ENCODE assay signal across 2 cellular contexts in the genomic region with DNA sequence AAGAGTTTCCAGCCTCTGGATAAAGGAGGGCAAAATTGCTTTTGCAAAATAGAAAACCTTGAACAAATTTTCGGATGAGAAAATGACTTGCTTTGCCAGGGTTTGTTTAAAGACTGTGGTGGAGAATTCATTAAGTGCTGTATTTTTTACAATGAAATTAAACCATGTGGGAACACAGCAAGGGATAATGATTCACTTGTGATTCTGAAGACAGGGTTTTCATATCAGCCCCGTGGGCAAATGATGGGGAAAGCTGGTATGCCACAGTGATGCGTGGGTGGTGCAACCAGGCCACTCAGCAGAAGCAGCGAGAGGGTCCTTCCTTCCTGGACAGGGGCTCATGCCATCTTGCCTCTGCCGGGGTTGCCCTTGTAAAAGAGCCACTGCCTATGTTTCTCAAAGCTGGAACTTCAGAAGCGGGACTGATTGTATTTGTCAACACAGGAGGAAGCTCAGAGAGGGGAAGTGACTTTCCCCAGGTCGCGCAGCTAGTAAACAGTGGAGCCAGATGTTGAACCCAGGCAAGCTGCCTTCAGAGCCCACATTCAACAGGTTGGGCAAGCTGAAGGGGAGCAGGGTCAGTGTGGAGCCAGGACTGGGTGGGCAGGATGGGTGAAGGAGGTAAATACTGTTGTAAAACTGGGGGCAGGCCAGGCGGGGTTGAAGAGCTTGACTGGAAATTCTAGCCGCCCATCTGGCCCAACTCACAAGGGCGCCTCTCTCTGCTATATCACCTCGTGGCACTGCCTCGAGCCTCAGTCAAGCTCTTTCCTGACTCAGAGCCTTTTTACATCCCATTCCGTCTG.
TF ChIP-seq lines count a peak whose summit lies in the region.

No MANE protein-coding gene starts in this region.

TF ChIP-seq in HepG2, 621 proteins besides CTCF, POLR2A, EP300 and RAD21:
- peak; percentile 19; the same call in 1 of the 2 replicates for TF ChIP-seq ZNF768 (CRISPR knock-in tag; IDR thresholded peaks at IDR 0.05)
- TF ChIP-seq ZFP37 (CRISPR knock-in tag; IDR thresholded peaks at IDR 0.05; ENCODE audit: borderline replicate concordance): no peak
- TF ChIP-seq ZNF589 (CRISPR knock-in tag; conservative IDR thresholded peaks at IDR 0.05): no peak
- TF ChIP-seq SNAPC2 (CRISPR knock-in tag; IDR thresholded peaks at IDR 0.05): no peak

TF ChIP-seq in HEK293T, 16 proteins besides CTCF, POLR2A, EP300 and RAD21:
- TF ChIP-seq TARDBP (IDR thresholded peaks at IDR 0.05): no peak
- TF ChIP-seq SP1 (IDR thresholded peaks at IDR 0.05): no peak
- no peak for TF ChIP-seq PKNOX1 (IDR thresholded peaks at IDR 0.05)
- no peak for TF ChIP-seq CTBP1 (IDR thresholded peaks at IDR 0.05; ENCODE audit: borderline replicate concordance)
- no peak for TF ChIP-seq SUZ12 (IDR thresholded peaks at IDR 0.05)
- TF ChIP-seq FOXK2 (IDR thresholded peaks at IDR 0.05): no peak
- TF ChIP-seq ARNT (IDR thresholded peaks at IDR 0.05): no peak
- TF ChIP-seq ZNF384 (IDR thresholded peaks at IDR 0.05): no peak
- no peak for TF ChIP-seq LEF1 (IDR thresholded peaks at IDR 0.05; ENCODE audit: borderline replicate concordance)
- TF ChIP-seq ELF4 (IDR thresholded peaks at IDR 0.05): no peak
- no peak for TF ChIP-seq FOXA1 (IDR thresholded peaks at IDR 0.05)
- no peak for TF ChIP-seq BHLHE40 (IDR thresholded peaks at IDR 0.05; ENCODE audit: borderline replicate concordance)
- TF ChIP-seq NFRKB (IDR thresholded peaks at IDR 0.05): no peak
- TF ChIP-seq L3MBTL2 (conservative IDR thresholded peaks at IDR 0.05): no peak
- no peak for TF ChIP-seq FOXM1 (IDR thresholded peaks at IDR 0.05; ENCODE audit: borderline replicate concordance)
- TF ChIP-seq HDGF (IDR thresholded peaks at IDR 0.05; ENCODE audit: borderline replicate concordance): no peak
